Comparison of ENCODE assay signal across 33 cellular contexts in genomic region chr5:133372306-133373008, GRCh38.
DNase-seq lines count a peak whose midpoint lies in the region; ATAC-seq, FAIRE-seq and TF ChIP-seq lines count a peak whose summit lies in the region.
"Had no signal": no experiment of that assay in that cellular context is flagged by ENCODE, and none has a peak within 500 bp of the region (broad histone marks: within the 10 kb centered on the region; RNA-seq: fewer than 3 reads in every experiment).

No MANE protein-coding gene starts in this region.

- WGBS in K562 (ENCODE audit: insufficient coverage, low coverage, missing lambda C conversion rate) = under 1% methylated on average over 9 of the region's 9 CpGs
- WGBS in suprapubic skin = 44% methylated on average over 8 of the region's 9 CpGs
- WGBS in thyroid gland, 2 donors = 81 to 90% methylated on average over 9 of the region's 9 CpGs

- intact Hi-C loops in K562 (cut with micrococcal nuclease) (no loop called here), thyroid gland (cut with DNase I) (no loop called here)

- H3K9me3 ChIP-seq in K562 (replicated peaks; ENCODE audit: control insufficient read depth, insufficient read depth, low read depth, low read length) = no peaks in the 10 kb centered on the region
- H3K9me3 ChIP-seq in keratinocyte (ENCODE audit: control insufficient read depth, low read depth, low read length) = peaks cover 2% of the 10 kb centered on the region
- H3K9me3 ChIP-seq in suprapubic skin = peaks cover 2% of the 10 kb centered on the region
- no peaks in the 10 kb centered on the region for H3K9me3 ChIP-seq in thyroid gland

- H3K9me1 ChIP-seq in K562 (ENCODE audit: control insufficient read depth, insufficient read depth, low read length) = no peaks in the 10 kb centered on the region
- no peaks in the 10 kb centered on the region for H3K9me1 ChIP-seq in keratinocyte (ENCODE audit: control insufficient read depth, extremely low read depth, insufficient read depth, low read length)

- TF ChIP-seq RAD21 in K562 (CRISPR knock-in tag; conservative IDR thresholded peaks at IDR 0.05 in 1 of 2, IDR thresholded peaks at IDR 0.05 in 1 of 2) = no peak

- BruUV-seq in K562 (replicated peaks; lab: Mats Ljungman, UMichigan) = no TSS peak

- TF ChIP-seq CTCF in K562 (IDR thresholded peaks at IDR 0.05 in 2 of 3, conservative IDR thresholded peaks at IDR 0.05 in 1 of 3; ENCODE audit: insufficient read depth in 2 of 3, low read depth in 1 of 3, low read length in 3 of 3) (no peak), keratinocyte (optimal IDR thresholded peaks at IDR 0.05 in 1 of 3, IDR thresholded peaks at IDR 0.05 in 1 of 3, conservative IDR thresholded peaks at IDR 0.05 in 1 of 3; ENCODE audit: extremely low read depth in 1 of 3, insufficient read depth in 2 of 3, low read length in 3 of 3) (no peak), suprapubic skin (IDR thresholded peaks at IDR 0.05) (no peak), thyroid gland (IDR thresholded peaks at IDR 0.05) (no peak)

- H3K79me2 ChIP-seq in K562 (ENCODE audit: control insufficient read depth, insufficient read depth, low read length) = no peaks in the 10 kb centered on the region
- no peaks in the 10 kb centered on the region for H3K79me2 ChIP-seq in keratinocyte (ENCODE audit: control insufficient read depth, insufficient read depth, low read length)
- H3K79me2 ChIP-seq: hepatocyte had no signal

- dilution Hi-C loops in keratinocyte (cut with MboI; ENCODE audit: extremely low pct_ligation_motif_present, low sequenced_read_pairs) = no loop called here

- CTCF ChIA-PET in K562 (lab: Yijun Ruan, JAX; ENCODE audit: low intra/inter-chr PET ratio) = no interaction called here

- TF ChIP-seq POLR2A in K562 (conservative IDR thresholded peaks at IDR 0.05) (no peak), suprapubic skin (IDR thresholded peaks at IDR 0.05) (no peak), thyroid gland (IDR thresholded peaks at IDR 0.05) (no peak)

- H3K4me3 ChIP-seq in K562 (no peak overlapping the region), keratinocyte (ENCODE audit: control insufficient read depth in 2 of 3, extremely low read depth in 1 of 3, insufficient read depth in 2 of 3, low read depth in 1 of 3, low read length in 3 of 3) (no peak overlapping the region), suprapubic skin (no peak overlapping the region), thyroid gland (replicated peaks in 1 of 3) (no peak overlapping the region)
- H3K4me3 ChIP-seq: A549, breast epithelium, esophagus squamous epithelium, gastrocnemius medialis, hepatocyte, left lung, tibial nerve had no signal

- in situ Hi-C loops in K562 (cut with MboI) = no loop called here

- H3K36me3 ChIP-seq in K562 (ENCODE audit: control insufficient read depth, insufficient read depth, low read length) (no peaks in the 10 kb centered on the region), keratinocyte (ENCODE audit: control insufficient read depth in 2 of 2, extremely low read depth in 1 of 2, insufficient read depth in 2 of 2, low read length in 2 of 2) (no peaks in the 10 kb centered on the region), suprapubic skin (no peaks in the 10 kb centered on the region), thyroid gland (no peaks in the 10 kb centered on the region)
- H3K36me3 ChIP-seq: breast epithelium, esophagus squamous epithelium, gastrocnemius medialis, left lung, tibial nerve had no signal

- peak; percentile 35 for DNase-seq in activated CD8-positive, alpha-beta memory T cell treated with anti-CD3 and anti-CD28 coated beads for 24 hours
- DNase-seq in activated CD8-positive, alpha-beta memory T cell treated with anti-CD3 and anti-CD28 coated beads, Interleukin-2, amount 50 U/mL, for 4 hours = no peak
- no peak for DNase-seq in K562 (ENCODE audit: extremely low read depth in 1 of 4, low spot score in 3 of 4)
- DNase-seq in keratinocyte (ENCODE audit: low read depth, low spot score) = no peak
- peak in 1 of 2 donors; percentile 18 for DNase-seq in suprapubic skin (ENCODE audit: low spot score in 2 of 2)
- DNase-seq in thyroid gland = no peak
- no peak for DNase-seq in activated naive CD4-positive, alpha-beta T cell treated with anti-CD3 and anti-CD28 coated beads, Interleukin-2, amount 50 U/mL, for 16 hours
- DNase-seq: activated CD4-positive, alpha-beta T cell treated with anti-CD3 and anti-CD28 coated beads for 36 hours; activated naive CD4-positive, alpha-beta T cell treated with anti-CD3 and anti-CD28 coated beads, Interleukin-2, amount 10 ng/mL, durations not matched to agents 7 days and 5 days; activated T-cell treated with anti-CD3 and anti-CD28 coated beads, Interleukin-2, amount 50 U/mL, for 72 hours; AML-193; amniotic stem cell; effector memory CD4-positive, alpha-beta T cell; esophagus squamous epithelium; gastrocnemius medialis; immature natural killer cell; left lung; midbrain; NCI-H1048; NCI-H1694; NCI-H2171 treated with DMSO at 0.1 percent for 48 hours; NCI-H524; stimulated activated naive CD8-positive, alpha-beta T cell treated with anti-CD3 and anti-CD28 coated beads, Interleukin-15, amount 100 ng/mL, for 72 hours; T-cell had no signal

- POLR2A ChIA-PET in K562 (lab: Yijun Ruan, JAX) = interaction anchor here (0.7 kb wide), 1 partner anchor 19 kb away, joined by 4 read pairs; no protein-coding TSS in a partner anchor

- H3K27me3 ChIP-seq in K562 (ENCODE audit: control insufficient read depth in 2 of 2, insufficient read depth in 2 of 2, low read length in 2 of 2) = peaks cover under 1 to 43% of the 10 kb centered on the region in 2 experiments; a peak in 4 of 5 replicates
- H3K27me3 ChIP-seq in keratinocyte (ENCODE audit: control insufficient read depth, extremely low read depth, insufficient read depth, low read length) = no peaks in the 10 kb centered on the region
- H3K27me3 ChIP-seq in suprapubic skin = no peaks in the 10 kb centered on the region
- H3K27me3 ChIP-seq in thyroid gland = no peaks in the 10 kb centered on the region
- H3K27me3 ChIP-seq: breast epithelium, gastrocnemius medialis, hepatocyte, left lung, tibial nerve had no signal

- no peaks in the 10 kb centered on the region for H4K20me1 ChIP-seq in K562 (replicated peaks; ENCODE audit: control insufficient read depth, insufficient read depth, low read length)
- no peaks in the 10 kb centered on the region for H4K20me1 ChIP-seq in keratinocyte (ENCODE audit: control insufficient read depth, extremely low read depth, insufficient read depth, low read length)

- no peak for ATAC-seq in K562
- ATAC-seq in HG02678 (IDR thresholded peaks at IDR 0.05; ENCODE audit: unreplicated experiment) = no peak
- ATAC-seq: activated CD4-positive, alpha-beta T cell treated with anti-CD3 and anti-CD28 coated beads for 36 hours; activated T-cell treated with anti-CD3 and anti-CD28 coated beads, Interleukin-2, amount 50 U/mL, for 72 hours; CD8-positive, alpha-beta T cell; gastrocnemius medialis; naive thymus-derived CD4-positive, alpha-beta T cell; stimulated activated naive CD8-positive, alpha-beta T cell treated with anti-CD3 and anti-CD28 coated beads, Interleukin-15, amount 100 ng/mL, for 72 hours; T-cell had no signal

- H2AFZ ChIP-seq in K562 (ENCODE audit: low read depth, low read length) = no peak overlapping the region
- peak overlapping the region; percentile 1 for H2AFZ ChIP-seq in keratinocyte (ENCODE audit: control insufficient read depth, low read length)
- H2AFZ ChIP-seq: hepatocyte had no signal

- no peak overlapping the region for H3K9ac ChIP-seq in K562 (ENCODE audit: insufficient read depth in 1 of 2, low read depth in 2 of 2, low read length in 2 of 2)
- H3K9ac ChIP-seq in keratinocyte (ENCODE audit: control insufficient read depth, extremely low read depth, insufficient read depth, low read length) = no peak overlapping the region

- no peak overlapping the region for H3K4me2 ChIP-seq in K562 (ENCODE audit: insufficient read depth, low read length)
- H3K4me2 ChIP-seq in keratinocyte (ENCODE audit: control insufficient read depth, extremely low read depth, insufficient read depth, low read depth, low read length) = peak overlapping the region; percentile 1
- H3K4me2 ChIP-seq: A549, hepatocyte had no signal

- no peak for FAIRE-seq in K562 (lab: Jason Lieb, UNC)
- peak; percentile 77 for FAIRE-seq in keratinocyte (lab: Jason Lieb, UNC)
- FAIRE-seq: A549, colon, GM12892 had no signal

- TF ChIP-seq EP300 in K562 (IDR thresholded peaks at IDR 0.05; ENCODE audit: low read length) (no peak), suprapubic skin (IDR thresholded peaks at IDR 0.05) (no peak)

- H3K27ac ChIP-seq in K562 (ENCODE audit: extremely low read depth, low read depth, low read length) (no peak overlapping the region), keratinocyte (ENCODE audit: control insufficient read depth, insufficient read depth, low read length) (peak overlapping the region; percentile 47), suprapubic skin (peak overlapping the region; percentile 25), thyroid gland (no peak overlapping the region)
- H3K27ac ChIP-seq: A549, breast epithelium, esophagus squamous epithelium, gastrocnemius medialis, hepatocyte, left lung, tibial nerve had no signal

- no peaks in the 10 kb centered on the region for H3K4me1 ChIP-seq in K562 (replicated peaks in 1 of 2; ENCODE audit: control insufficient read depth in 2 of 2, insufficient read depth in 2 of 2, low read length in 2 of 2)
- H3K4me1 ChIP-seq in keratinocyte (ENCODE audit: control insufficient read depth, extremely low read depth, insufficient read depth, low read length) = peaks cover 39% of the 10 kb centered on the region
- peaks cover 21% of the 10 kb centered on the region for H3K4me1 ChIP-seq in suprapubic skin
- no peaks in the 10 kb centered on the region for H3K4me1 ChIP-seq in thyroid gland
- H3K4me1 ChIP-seq: breast epithelium, gastrocnemius medialis, left lung had no signal

TF ChIP-seq in K562, 482 proteins besides CTCF, POLR2A, EP300 and RAD21:
- TF ChIP-seq PYGO2 (tag; IDR thresholded peaks at IDR 0.05) (no peak), TFE3 (CRISPR knock-in tag; IDR thresholded peaks at IDR 0.05) (0 out of 2 replicates have a peak, but pooled peaks have one; percentile 11)
TF ChIP-seq in K562: peak in this region for 1.

Comparison
In these comparisons a context has a peak if more than half of its experiments do, and no peak if none do; other contexts are left out.
1. H3K27ac ChIP-seq: peak in keratinocyte (single experiment) and suprapubic skin (single experiment); none in K562 (single experiment) and thyroid gland (0 of 3).